Comparison of ENCODE assay signal across 1 cellular context in genomic region chr16:46887524-46887854, GRCh38.
TF ChIP-seq lines count a peak whose summit lies in the region.

No MANE protein-coding gene starts in this region.

TF ChIP-seq in HepG2, 621 proteins besides CTCF, POLR2A, EP300 and RAD21 (continued from another document and continues in another):
- TF ChIP-seq PRDM4 (CRISPR knock-in tag; IDR thresholded peaks at IDR 0.05; ENCODE audit: borderline replicate concordance) (0 out of 2 replicates have a peak, but pooled peaks have one; percentile 58), ZNF691 (CRISPR knock-in tag; IDR thresholded peaks at IDR 0.05; ENCODE audit: borderline replicate concordance, low read depth) (no peak), NFE2 (CRISPR knock-in tag; IDR thresholded peaks at IDR 0.05) (no peak), YY1 (IDR thresholded peaks at IDR 0.05; ENCODE audit: insufficient read depth, insufficient replicate concordance, low read depth, low read length) (peak; percentile 12), ZNF788 (CRISPR knock-in tag; IDR thresholded peaks at IDR 0.05; ENCODE audit: borderline replicate concordance) (peak; percentile 54; the same call in 1 of the 2 replicates), ZNF251 (CRISPR knock-in tag; IDR thresholded peaks at IDR 0.05) (no peak), MED1 (CRISPR knock-in tag; IDR thresholded peaks at IDR 0.05) (0 out of 2 replicates have a peak, but pooled peaks have one; percentile 41), FOSL2 (CRISPR knock-in tag; IDR thresholded peaks at IDR 0.05) (peak; percentile 45; the same call in 1 of the 2 replicates), MIER2 (CRISPR knock-in tag; IDR thresholded peaks at IDR 0.05) (peak; percentile 43; the same call in 1 of the 2 replicates), KIAA2018 (CRISPR knock-in tag; IDR thresholded peaks at IDR 0.05; ENCODE audit: borderline replicate concordance) (no peak), ZFX (CRISPR knock-in tag; IDR thresholded peaks at IDR 0.05; ENCODE audit: low read depth) (peak; percentile 49; the same call in 1 of the 2 replicates), TFAP4 (IDR thresholded peaks at IDR 0.05; ENCODE audit: borderline replicate concordance, low read depth) (no peak), DRAP1 (CRISPR knock-in tag; IDR thresholded peaks at IDR 0.05) (0 out of 2 replicates have a peak, but pooled peaks have one; percentile 14), MAX (IDR thresholded peaks at IDR 0.05) (0 out of 2 replicates have a peak, but pooled peaks have one; percentile 48), TFE3 (CRISPR knock-in tag; IDR thresholded peaks at IDR 0.05) (peak; percentile 67; the same call in 1 of the 2 replicates), BRCA1 (CRISPR knock-in tag; IDR thresholded peaks at IDR 0.05) (no peak), RXRB (CRISPR knock-in tag; IDR thresholded peaks at IDR 0.05; ENCODE audit: borderline replicate concordance) (peak; percentile 40; the same call in 1 of the 2 replicates), ZNF687 (CRISPR knock-in tag; IDR thresholded peaks at IDR 0.05) (peak; percentile 65), SIX4 (CRISPR knock-in tag; IDR thresholded peaks at IDR 0.05) (0 out of 2 replicates have a peak, but pooled peaks have one; percentile 7), ARID5B (CRISPR knock-in tag; IDR thresholded peaks at IDR 0.05) (no peak), ZNF644 (CRISPR knock-in tag; IDR thresholded peaks at IDR 0.05; ENCODE audit: low read depth) (peak; percentile 45; the same call in 1 of the 2 replicates), HNF1B (CRISPR knock-in tag; IDR thresholded peaks at IDR 0.05) (no peak), THAP11 (CRISPR knock-in tag; IDR thresholded peaks at IDR 0.05) (0 out of 2 replicates have a peak, but pooled peaks have one; percentile 44)
